Comparison of ENCODE assay signal across 1 cellular context in genomic region chr3:43512749-43513404, GRCh38.
TF ChIP-seq lines count a peak whose summit lies in the region.

No MANE protein-coding gene starts in this region.

TF ChIP-seq in SK-N-SH treated with all-trans-retinoic acid at 6 μM for 48 hours, 23 proteins besides CTCF, POLR2A, EP300 and RAD21 (continued from another document):
- TF ChIP-seq PATZ1 (CRISPR knock-in tag; IDR thresholded peaks at IDR 0.05; ENCODE audit: borderline replicate concordance) (no peak), RARB (CRISPR knock-in tag; IDR thresholded peaks at IDR 0.05) (no peak), CSRNP3 (CRISPR knock-in tag; IDR thresholded peaks at IDR 0.05) (no peak), ZNF8 (CRISPR knock-in tag; IDR thresholded peaks at IDR 0.05) (no peak), OSR1 (CRISPR knock-in tag; IDR thresholded peaks at IDR 0.05) (no peak), TOX (CRISPR knock-in tag; IDR thresholded peaks at IDR 0.05; ENCODE audit: borderline replicate concordance) (no peak), ISL1 (CRISPR knock-in tag; IDR thresholded peaks at IDR 0.05) (no peak), ZFP3 (CRISPR knock-in tag; IDR thresholded peaks at IDR 0.05) (no peak)
